ENCODE assay signal across 8 cellular contexts in the genomic region with DNA sequence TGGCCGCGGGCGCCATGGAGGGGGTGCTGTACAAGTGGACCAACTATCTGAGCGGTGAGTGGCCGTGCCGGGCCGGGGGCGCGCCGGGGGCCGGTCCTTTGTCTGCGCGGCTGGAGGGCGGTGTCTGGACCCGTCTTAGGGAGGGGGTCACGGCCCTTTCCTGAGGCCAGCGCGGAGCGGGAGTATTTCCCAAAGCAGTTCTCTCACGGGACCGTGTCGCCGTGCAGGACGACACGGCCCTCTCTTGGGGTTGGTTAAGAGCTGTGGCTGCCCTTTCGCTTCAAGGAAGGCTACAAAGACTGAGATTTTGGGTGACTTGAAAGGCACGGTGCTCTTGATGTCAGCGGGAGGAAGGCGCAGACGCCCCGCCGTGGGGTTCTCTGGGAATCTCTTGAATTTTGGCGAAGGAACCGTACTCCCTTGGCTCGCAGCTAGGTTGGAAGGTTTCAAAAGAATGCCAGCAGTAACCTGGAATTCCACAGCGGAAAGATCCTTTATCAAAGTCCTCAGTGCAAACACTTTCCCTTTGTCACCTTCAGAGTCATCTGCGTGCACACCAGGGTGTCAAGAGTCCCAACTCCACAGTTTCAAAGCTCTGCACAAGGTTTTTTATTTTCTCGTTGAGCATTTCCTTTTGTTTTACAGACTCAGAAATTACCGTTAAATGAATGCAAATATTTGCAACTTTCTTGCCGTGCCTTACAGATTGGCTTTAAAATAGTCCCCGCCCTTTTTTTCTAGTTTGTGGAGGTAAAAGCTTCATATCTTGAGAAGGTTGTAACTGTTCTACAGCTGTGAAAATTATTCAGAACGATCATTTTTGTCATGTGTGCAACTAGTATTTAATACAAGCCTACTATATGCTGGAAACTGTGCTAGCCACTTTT. TPM values are rescaled to one million over a fixed set of nuclear protein-coding genes. Genes with fewer than 3 reads are reported as not detected.
DNase-seq lines count a peak whose midpoint lies in the region; ATAC-seq and TF ChIP-seq lines count a peak whose summit lies in the region.

No MANE protein-coding gene starts in this region.

- H3K27ac Mint-ChIP-seq in CD4-positive, alpha-beta T cell: no peak overlapping the region

- no peaks in the 10 kb centered on the region for H3K27me3 ChIP-seq in CD4-positive, alpha-beta T cell (ENCODE audit: control insufficient read depth, insufficient read depth, low read length)
- H3K27me3 ChIP-seq in Panc1 (ENCODE audit: control insufficient read depth, insufficient read depth, low read length): no peaks in the 10 kb centered on the region

- no peaks in the 10 kb centered on the region for H3K9me3 ChIP-seq in CD4-positive, alpha-beta T cell (ENCODE audit: control insufficient read depth, low read length)
- H3K9me3 ChIP-seq in Panc1 (ENCODE audit: control insufficient read depth, insufficient read depth, low read depth, low read length): no peaks in the 10 kb centered on the region

- H3K36me3 ChIP-seq in Panc1 (ENCODE audit: control insufficient read depth, insufficient read depth, low read length): no peaks in the 10 kb centered on the region

- intact Hi-C loops in CD4-positive, alpha-beta T cell (cut with DNase I, micrococcal nuclease): loop anchor here (2.0 to 10.0 kb wide), 7 partner anchors 32 to 568 kb away; a partner anchor contains a TSS
- intact Hi-C loops in Panc1 (cut with micrococcal nuclease; ENCODE audit: unreplicated experiment): no loop called here

- in situ Hi-C loops in Panc1 (cut with HindIII; ENCODE audit: low pct_unique_long_range_greater_than_20kb, low sequenced_read_pairs) (no loop called here), T47D (cut with HindIII; ENCODE audit: low pct_unique_long_range_greater_than_20kb, low sequenced_read_pairs) (no loop called here)

- H3K9me3 Mint-ChIP-seq in CD4-positive, alpha-beta T cell: no peaks in the 10 kb centered on the region

- ATAC-seq in CD4-positive, alpha-beta T cell (ENCODE audit: poor library complexity): peak; percentile 10
- peak; percentile 23 for ATAC-seq in GM18867 (IDR thresholded peaks at IDR 0.05; ENCODE audit: unreplicated experiment)
- ATAC-seq in HG03064 (IDR thresholded peaks at IDR 0.05; ENCODE audit: low read depth, unreplicated experiment): peak; percentile 13
- ATAC-seq in Panc1: peak; percentile 60

- no peaks in the 10 kb centered on the region for H3K27me3 Mint-ChIP-seq in CD4-positive, alpha-beta T cell

- CTCF ChIA-PET in CD4-positive, alpha-beta T cell (lab: Charles Lee): interaction anchor here (0.6 to 4.3 kb wide), 2 partner anchors 33 to 459 kb away, joined by 3 to 18 read pairs; no protein-coding TSS in a partner anchor
- CTCF ChIA-PET in Panc1 (lab: Charles Lee): interaction anchor here (0.9 kb wide), 1 partner anchor 33 kb away, joined by 3 read pairs; no protein-coding TSS in a partner anchor

- peaks cover 42% of the 10 kb centered on the region for H3K4me1 ChIP-seq in Panc1 (ENCODE audit: control insufficient read depth, insufficient read depth, low read length)

- peaks cover 31% of the 10 kb centered on the region for H3K4me1 Mint-ChIP-seq in CD4-positive, alpha-beta T cell (ENCODE audit: low read depth)

- POLR2A ChIA-PET in CD4-positive, alpha-beta T cell (lab: Charles Lee): interaction anchor here (0.6 to 3.3 kb wide), 6 partner anchors 11 to 449 kb away, joined by 3 to 21 read pairs (median 4); a partner anchor contains a TSS
- POLR2A ChIA-PET in Panc1 (lab: Charles Lee): no interaction called here

- no peak for TF ChIP-seq CTCF in CD4-positive, alpha-beta T cell (IDR thresholded peaks at IDR 0.05)
- no peak for TF ChIP-seq CTCF in Panc1 (IDR thresholded peaks at IDR 0.05)

- peak overlapping the region; percentile 61 to 81 for H3K4me3 ChIP-seq in Panc1 (ENCODE audit: low read depth in 2 of 2, low read length in 2 of 2)

- H3K4me3 Mint-ChIP-seq in CD4-positive, alpha-beta T cell: no peak overlapping the region

- no TSS peak for BruUV-seq in Panc1 (replicated peaks; lab: Mats Ljungman, UMichigan)

- H3K36me3 Mint-ChIP-seq in CD4-positive, alpha-beta T cell (ENCODE audit: low read depth): peaks cover 27% of the 10 kb centered on the region

- DNase-seq in CD4-positive, alpha-beta T cell: peak in 6 of 10 experiments; percentile 5 to 42 (median 13)
- no peak for DNase-seq in Panc1 (ENCODE audit: low read depth, low spot score)
- peak; percentile 37 to 63 for DNase-seq in T47D (ENCODE audit: low read depth in 1 of 2, low spot score in 1 of 2)
- DNase-seq in islet precursor cell: peak; percentile 88
- peak; percentile 2 for DNase-seq in stimulated activated CD8-positive, alpha-beta memory T cell treated with anti-CD3 and anti-CD28 coated beads, Interleukin-12 subunit alpha, Interleukin-12 subunit beta, amount 100 ng/mL, for 1 hour (ENCODE audit: low read depth)
- DNase-seq in NCI-H446 (lab: John Stamatoyannopoulos, UW): no peak

- H3K27ac ChIP-seq in CD4-positive, alpha-beta T cell (ENCODE audit: low read depth, low read length): peak overlapping the region; percentile 52
- peak overlapping the region; percentile 84 for H3K27ac ChIP-seq in Panc1 (ENCODE audit: low read length)

RNA-seq across cellular contexts. Expression of a gene that starts 0.8 kb away (rescaled TPM):
- 1 to 10 TPM; 7.0 to 7.4 TPM for total RNA-seq in CD4-positive, alpha-beta T cell
- total RNA-seq in Panc1 (2021; ENCODE audit: unreplicated experiment): 20.7 TPM
- 10.0 TPM for polyA plus RNA-seq in Panc1 (2012; ENCODE audit: insufficient read length)

RNA-seq across cellular contexts. Expression of a gene that starts 2.5 kb away (rescaled TPM):
- total RNA-seq in CD4-positive, alpha-beta T cell: 1 to 10 TPM; 4.3 to 5.2 TPM
- 36.0 TPM for total RNA-seq in Panc1 (2021; ENCODE audit: unreplicated experiment)
- 8.9 TPM for polyA plus RNA-seq in Panc1 (2012; ENCODE audit: insufficient read length)

RNA-seq across cellular contexts. Expression of a gene that starts 39.4 kb away (rescaled TPM):
- 1 to 10 TPM; 2.4 to 3.2 TPM for total RNA-seq in CD4-positive, alpha-beta T cell
- 189 TPM for total RNA-seq in Panc1 (2021; ENCODE audit: unreplicated experiment)
- polyA plus RNA-seq in Panc1 (2012; ENCODE audit: insufficient read length): 115 TPM

Comparison
In these comparisons a context has a peak if more than half of its experiments do, and no peak if none do; other contexts are left out.
1. ATAC-seq: peak in every context shown above with its lines; median percentile 60 in Panc1; 23 in GM18867; 13 in HG03064; 10 in CD4-positive, alpha-beta T cell.
2. DNase-seq: peak in CD4-positive, alpha-beta T cell (6 of 10), T47D (2 of 2), islet precursor cell (single experiment) and stimulated activated CD8-positive, alpha-beta memory T cell treated with anti-CD3 and anti-CD28 coated beads, Interleukin-12 subunit alpha, Interleukin-12 subunit beta, amount 100 ng/mL, for 1 hour (single experiment); none in Panc1 (single experiment) and NCI-H446 (0 of 2).
3. RNA of a gene that starts 39.4 kb away (total RNA-seq): 189 TPM in Panc1 (single experiment); 2.4 to 3.2 TPM in CD4-positive, alpha-beta T cell; every median in the first group is over 10 times any median in the second.